ENCODE assay signal across 8 cellular contexts in genomic region chr12:127280393-127281275, GRCh38.
DNase-seq lines count a peak whose midpoint lies in the region; ATAC-seq and TF ChIP-seq lines count a peak whose summit lies in the region.

No MANE protein-coding gene starts in this region.

- H3K36me3 Mint-ChIP-seq in mesothelial cell of epicardium, result no peaks in the 10 kb centered on the region

- in situ Hi-C loops in GM13976 (cut with MboI; ENCODE audit: low sequenced_read_pairs, unreplicated experiment), result no loop called here

- no peaks in the 10 kb centered on the region for H3K4me1 Mint-ChIP-seq in mesothelial cell of epicardium

- TF ChIP-seq CTCF in GM13976 (IDR thresholded peaks at IDR 0.05; ENCODE audit: borderline replicate concordance, control extremely low read depth, extremely low read depth, insufficient read depth, missing control alignments) (peak; percentile 79), mesothelial cell of epicardium (IDR thresholded peaks at IDR 0.05; ENCODE audit: unreplicated experiment) (peak; percentile 92)

- no peaks in the 10 kb centered on the region for H3K9me3 Mint-ChIP-seq in mesothelial cell of epicardium

- peak; percentile 74 for ATAC-seq in HG02970 (IDR thresholded peaks at IDR 0.05; ENCODE audit: low FRiP score, unreplicated experiment)
- peak; percentile 49 to 61 for ATAC-seq in activated CD4-positive, CD25-positive, alpha-beta regulatory T cell treated with anti-CD3 and anti-CD28 coated beads, Interleukin-2, amount 50 U/mL, for 24 hours

- no peak overlapping the region for H3K27ac Mint-ChIP-seq in mesothelial cell of epicardium

- H3K27me3 Mint-ChIP-seq in mesothelial cell of epicardium (ENCODE audit: low read depth), result peaks cover 70% of the 10 kb centered on the region

- peak; percentile 68 for DNase-seq in GM13976 (ENCODE audit: low spot score)
- peak; percentile 12 for DNase-seq in cerebellar cortex (ENCODE audit: low spot score)
- DNase-seq in mesothelial cell of epicardium (ENCODE audit: low spot score in 2 of 2, unreplicated experiment in 2 of 2), result peak; percentile 60 to 83
- peak in 4 of 6 experiments; percentile 3 to 38 (median 11) for DNase-seq in stimulated activated naive CD4-positive, alpha-beta T cell (lab: John Stamatoyannopoulos, UW)
- no peak for DNase-seq in NK-92 (lab: John Stamatoyannopoulos, UW; ENCODE audit: unreplicated experiment)
- DNase-seq in NCI-H226, result no peak

- H3K4me3 Mint-ChIP-seq in mesothelial cell of epicardium, result no peak overlapping the region

Comparison
In these comparisons a context has a peak if more than half of its experiments do, and no peak if none do; other contexts are left out.
1. DNase-seq: peak in GM13976 (single experiment), cerebellar cortex (single experiment), mesothelial cell of epicardium (2 of 2) and stimulated activated naive CD4-positive, alpha-beta T cell (4 of 6); none in NK-92 (single experiment) and NCI-H226 (single experiment).